ENCODE assay signal across 18 cellular contexts in genomic region chr7:73567701-73568685, GRCh38. TPM values are rescaled to one million over a fixed set of nuclear protein-coding genes. Genes with fewer than 3 reads are reported as not detected.
A peak's percentile ranks its signal among the peaks of the same experiment; 100 is the strongest.
DNase-seq lines count a peak whose midpoint lies in the region; ATAC-seq and TF ChIP-seq lines count a peak whose summit lies in the region.
"Had no signal": no experiment of that assay in that cellular context is flagged by ENCODE, and none has a peak within 500 bp of the region (broad histone marks: within the 10 kb centered on the region; RNA-seq: fewer than 3 reads in every experiment).

No MANE protein-coding gene starts in this region.

- no peaks in the 10 kb centered on the region for H3K9me3 ChIP-seq in PC-3 (ENCODE audit: low read length)
- H3K9me3 ChIP-seq: BLaER1 had no signal

- intact Hi-C loops in PC-3 (cut with micrococcal nuclease): no loop called here

- H3K4me1 ChIP-seq in PC-3 (ENCODE audit: insufficient read depth, low read length): no peaks in the 10 kb centered on the region

- no peak for ATAC-seq in stimulated activated naive CD8-positive, alpha-beta T cell treated with anti-CD3 and anti-CD28 coated beads, Interleukin-15, Interleukin-2, amounts not matched to agents 100 U/mL and 50 U/mL, for 24 hours
- ATAC-seq in PC-3 (peak; percentile 27), GM19035 (IDR thresholded peaks at IDR 0.05; ENCODE audit: unreplicated experiment) (no peak), HG02870 (IDR thresholded peaks at IDR 0.05; ENCODE audit: unreplicated experiment) (no peak)
- ATAC-seq: activated CD8-positive, alpha-beta memory T cell treated with anti-CD3 and anti-CD28 coated beads, Interleukin-2, amount 10 ng/mL, durations not matched to agents 7 days and 5 days had no signal

- no peak overlapping the region for H3K9ac ChIP-seq in PC-3 (ENCODE audit: low read length)
- H3K9ac ChIP-seq: BLaER1 had no signal

- peaks cover 23% of the 10 kb centered on the region for H3K4me1 Mint-ChIP-seq in stimulated activated naive CD8-positive, alpha-beta T cell treated with anti-CD3 and anti-CD28 coated beads, Interleukin-15, Interleukin-2, amounts not matched to agents 100 ng/mL and 50 ng/mL, for 24 hours (ENCODE audit: low read depth)

- no peaks in the 10 kb centered on the region for H3K79me2 ChIP-seq in PC-3 (ENCODE audit: low read length)

- CTCF ChIA-PET in PC-3 (lab: Charles Lee): no interaction called here

- H3K4me3 ChIP-seq in PC-3 (ENCODE audit: low read length): no peak overlapping the region
- H3K4me3 ChIP-seq: BLaER1 had no signal

- peaks cover 24% of the 10 kb centered on the region; the same call in 1 of the 2 replicates for H3K36me3 ChIP-seq in PC-3 (ENCODE audit: low read depth, low read length)

- no peak overlapping the region for H3K4me3 Mint-ChIP-seq in stimulated activated naive CD8-positive, alpha-beta T cell treated with anti-CD3 and anti-CD28 coated beads, Interleukin-15, Interleukin-2, amounts not matched to agents 100 ng/mL and 50 ng/mL, for 24 hours
- H3K4me3 Mint-ChIP-seq: activated CD8-positive, alpha-beta memory T cell treated with anti-CD3 and anti-CD28 coated beads, Interleukin-2, amount 10 ng/mL, durations not matched to agents 7 days and 5 days; type B pancreatic cell had no signal

- no peaks in the 10 kb centered on the region for H3F3A ChIP-seq in PC-3 (ENCODE audit: low read length, unreplicated experiment)

- peaks cover 35% of the 10 kb centered on the region for H3K36me3 Mint-ChIP-seq in stimulated activated naive CD8-positive, alpha-beta T cell treated with anti-CD3 and anti-CD28 coated beads, Interleukin-15, Interleukin-2, amounts not matched to agents 100 ng/mL and 50 ng/mL, for 24 hours (ENCODE audit: low read depth)

- in situ Hi-C loops in T47D (cut with HindIII; ENCODE audit: low pct_unique_long_range_greater_than_20kb, low sequenced_read_pairs): no loop called here

- no peaks in the 10 kb centered on the region for H3K9me2 ChIP-seq in PC-3 (replicated peaks; ENCODE audit: low read length)

- no peak overlapping the region for H2AFZ ChIP-seq in PC-3 (ENCODE audit: low read length)

- H3K27ac ChIP-seq in PC-3 (ENCODE audit: low read length): no peak overlapping the region
- H3K27ac ChIP-seq: BLaER1 had no signal

- no peak for DNase-seq in stimulated activated naive CD8-positive, alpha-beta T cell treated with anti-CD3 and anti-CD28 coated beads, Interleukin-15, Interleukin-2, amounts not matched to agents 100 U/mL and 50 U/mL, for 24 hours
- peak; percentile 15 for DNase-seq in PC-3
- DNase-seq in T47D (ENCODE audit: low read depth in 1 of 2, low spot score in 1 of 2): peak; percentile 36 to 97
- DNase-seq in NCI-H1092 (lab: John Stamatoyannopoulos, UW): no peak
- DNase-seq in activated effector memory CD4-positive, alpha-beta T cell treated with anti-CD3 and anti-CD28 coated beads, Interleukin-2, amount 50 U/mL, for 16 hours: no peak
- DNase-seq: activated CD8-positive, alpha-beta memory T cell treated with anti-CD3 and anti-CD28 coated beads, Interleukin-2, amount 10 ng/mL, durations not matched to agents 7 days and 5 days; amniotic stem cell; cortex of kidney; IMR-90; NCI-H1694; NCI-H446 treated with DMSO at 0.1 percent for 48 hours; T1000 had no signal

- peak overlapping the region; percentile 33 for H3K27ac Mint-ChIP-seq in stimulated activated naive CD8-positive, alpha-beta T cell treated with anti-CD3 and anti-CD28 coated beads, Interleukin-15, Interleukin-2, amounts not matched to agents 100 ng/mL and 50 ng/mL, for 24 hours
- H3K27ac Mint-ChIP-seq: activated CD8-positive, alpha-beta memory T cell treated with anti-CD3 and anti-CD28 coated beads, Interleukin-2, amount 10 ng/mL, durations not matched to agents 7 days and 5 days; type B pancreatic cell had no signal

- TF ChIP-seq CTCF in PC-3 (conservative IDR thresholded peaks at IDR 0.05; ENCODE audit: low read depth, low read length): no peak

- TSS peak; percentile 2 for BruUV-seq in PC-3 (replicated peaks; lab: Mats Ljungman, UMichigan)

- H3K9me3 Mint-ChIP-seq in stimulated activated naive CD8-positive, alpha-beta T cell treated with anti-CD3 and anti-CD28 coated beads, Interleukin-15, Interleukin-2, amounts not matched to agents 100 ng/mL and 50 ng/mL, for 24 hours: no peaks in the 10 kb centered on the region
- H3K9me3 Mint-ChIP-seq: type B pancreatic cell had no signal

- no peaks in the 10 kb centered on the region for H3K27me3 ChIP-seq in PC-3 (ENCODE audit: low read length)
- H3K27me3 ChIP-seq: BLaER1 had no signal

- H3K4me2 ChIP-seq in PC-3 (ENCODE audit: low read length): no peak overlapping the region
- H3K4me2 ChIP-seq: BLaER1 had no signal

- no peaks in the 10 kb centered on the region for H4K20me1 ChIP-seq in PC-3 (ENCODE audit: low read length)

- POLR2A ChIA-PET in PC-3 (lab: Charles Lee; ENCODE audit: unreplicated experiment): no interaction called here

- no peaks in the 10 kb centered on the region for H3K27me3 Mint-ChIP-seq in stimulated activated naive CD8-positive, alpha-beta T cell treated with anti-CD3 and anti-CD28 coated beads, Interleukin-15, Interleukin-2, amounts not matched to agents 100 ng/mL and 50 ng/mL, for 24 hours
- H3K27me3 Mint-ChIP-seq: activated CD8-positive, alpha-beta memory T cell treated with anti-CD3 and anti-CD28 coated beads, Interleukin-2, amount 10 ng/mL, durations not matched to agents 7 days and 5 days; type B pancreatic cell had no signal

RNA-seq across cellular contexts. Expression of gene TBL2, which starts 10.4 kb away (rescaled TPM):
- 62.8 and 73.0 TPM in 2 replicates for total RNA-seq in PC-3 (2014; rRNA removed)

RNA-seq across cellular contexts. Expression of gene BCL7B, which starts 10.5 kb away (rescaled TPM):
- 41.0 and 46.5 TPM in 2 replicates for total RNA-seq in PC-3 (2014; rRNA removed)

RNA-seq across cellular contexts. Expression of gene BAZ1B, which starts 45.9 kb away (rescaled TPM):
- 45.5 and 62.5 TPM in 2 replicates for total RNA-seq in PC-3 (2014; rRNA removed)

RNA-seq across cellular contexts. Expression of gene MLXIPL, which starts 56.3 kb away (rescaled TPM):
- 4.7 and 6.9 TPM in 2 replicates for total RNA-seq in PC-3 (2014; rRNA removed)
- total RNA-seq: activated CD8-positive, alpha-beta memory T cell treated with anti-CD3 and anti-CD28 coated beads, Interleukin-2, amount 10 ng/mL, durations not matched to agents 7 days and 5 days; IMR-90; pulmonary artery endothelial cell had no signal

Comparison
In these comparisons a context has a peak if more than half of its experiments do, and no peak if none do; other contexts are left out.
1. DNase-seq: peak in PC-3 (single experiment) and T47D (2 of 2); none in stimulated activated naive CD8-positive, alpha-beta T cell treated with anti-CD3 and anti-CD28 coated beads, Interleukin-15, Interleukin-2, amounts not matched to agents 100 U/mL and 50 U/mL, for 24 hours (single experiment), NCI-H1092 (single experiment) and activated effector memory CD4-positive, alpha-beta T cell treated with anti-CD3 and anti-CD28 coated beads, Interleukin-2, amount 50 U/mL, for 16 hours (single experiment).